11 cellular contexts compared by ENCODE assay signal in the genomic region with DNA sequence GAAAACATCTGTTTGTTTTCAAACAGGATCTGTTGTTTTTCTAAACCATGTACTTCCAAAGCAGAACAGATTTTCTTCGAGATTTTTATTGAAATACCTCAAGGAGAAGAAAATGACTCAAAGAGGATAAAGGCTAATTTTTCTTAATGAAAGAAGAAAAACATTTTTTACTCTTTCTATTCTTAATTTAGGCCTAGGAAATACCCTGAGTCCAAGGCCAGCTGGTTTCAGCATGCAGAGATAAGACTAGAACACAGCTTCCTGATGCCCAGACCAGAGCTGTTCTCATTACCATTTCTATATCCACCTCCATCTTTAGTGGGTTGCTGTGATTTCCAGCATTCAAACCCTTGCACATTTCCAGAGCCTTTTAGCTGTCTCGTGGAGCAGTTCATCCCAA. TPM values are rescaled to one million over a fixed set of nuclear protein-coding genes. Genes with fewer than 3 reads are reported as not detected.
DNase-seq lines count a peak whose midpoint lies in the region; ATAC-seq, FAIRE-seq and TF ChIP-seq lines count a peak whose summit lies in the region.
"Had no signal": no experiment of that assay in that cellular context is flagged by ENCODE, and none has a peak within 500 bp of the region (broad histone marks: within the 10 kb centered on the region; RNA-seq: fewer than 3 reads in every experiment).

No MANE protein-coding gene starts in this region.

- H3K4me1 Mint-ChIP-seq in activated CD4-positive, alpha-beta memory T cell treated with anti-CD3 and anti-CD28 coated beads, Interleukin-2, amount 10 ng/mL, durations not matched to agents 7 days and 5 days: peaks cover 21% of the 10 kb centered on the region

- peak; percentile 90 for FAIRE-seq in GM19239 (lab: Jason Lieb, UNC)

- H3K4me1 ChIP-seq in colonic mucosa: peaks cover 7% of the 10 kb centered on the region
- H3K4me1 ChIP-seq in smooth muscle cell (ENCODE audit: low read depth): peaks cover 24% of the 10 kb centered on the region
- H3K4me1 ChIP-seq in PC-9 (replicated peaks; ENCODE audit: insufficient read depth): peaks cover 77% of the 10 kb centered on the region

- H3K9me3 ChIP-seq in colonic mucosa (no peaks in the 10 kb centered on the region), smooth muscle cell (replicated peaks; ENCODE audit: low read depth) (no peaks in the 10 kb centered on the region), PC-9 (ENCODE audit: insufficient read depth, low read depth) (no peaks in the 10 kb centered on the region)

- no peaks in the 10 kb centered on the region for H3K36me3 Mint-ChIP-seq in activated CD4-positive, alpha-beta memory T cell treated with anti-CD3 and anti-CD28 coated beads, Interleukin-2, amount 10 ng/mL, durations not matched to agents 7 days and 5 days (ENCODE audit: low read depth)

- H3K4me3 ChIP-seq in colonic mucosa (no peak overlapping the region), smooth muscle cell (no peak overlapping the region), PC-9 (no peak overlapping the region)

- H3K4me3 Mint-ChIP-seq in activated CD4-positive, alpha-beta memory T cell treated with anti-CD3 and anti-CD28 coated beads, Interleukin-2, amount 10 ng/mL, durations not matched to agents 7 days and 5 days: no peak overlapping the region

- DNase-seq in GM19239 (ENCODE audit: insufficient read length, low spot score): no peak
- DNase-seq in colonic mucosa: no peak
- DNase-seq in smooth muscle cell (lab: John Stamatoyannopoulos, UW; ENCODE audit: unreplicated experiment): no peak
- no peak for DNase-seq in NCI-H524 treated with DMSO at 0.1 percent for 48 hours (lab: John Stamatoyannopoulos, UW)
- no peak for DNase-seq in KBM-7
- DNase-seq in PC-9: no peak
- no peak for DNase-seq in activated CD4-positive, alpha-beta memory T cell treated with anti-CD3 and anti-CD28 coated beads, Interleukin-2, amount 10 ng/mL, durations not matched to agents 7 days and 5 days
- DNase-seq: Calu3, occipital lobe had no signal

- POLR2A ChIA-PET in PC-9 (lab: Charles Lee; ENCODE audit: unreplicated experiment): no interaction called here
- POLR2A ChIA-PET in activated CD4-positive, alpha-beta memory T cell treated with anti-CD3 and anti-CD28 coated beads, Interleukin-2, amount 10 ng/mL, durations not matched to agents 7 days and 5 days (lab: Charles Lee): no interaction called here

- peak overlapping the region; percentile 84 for H3K27ac ChIP-seq in colonic mucosa
- peak overlapping the region; percentile 50 for H3K27ac ChIP-seq in smooth muscle cell (ENCODE audit: low read depth)
- no peak overlapping the region for H3K27ac ChIP-seq in PC-9
- H3K27ac ChIP-seq: HL-60 had no signal

- H3K9me3 Mint-ChIP-seq in activated CD4-positive, alpha-beta memory T cell treated with anti-CD3 and anti-CD28 coated beads, Interleukin-2, amount 10 ng/mL, durations not matched to agents 7 days and 5 days: no peaks in the 10 kb centered on the region

- peaks cover 21% of the 10 kb centered on the region for H3K27me3 Mint-ChIP-seq in activated CD4-positive, alpha-beta memory T cell treated with anti-CD3 and anti-CD28 coated beads, Interleukin-2, amount 10 ng/mL, durations not matched to agents 7 days and 5 days

- H3K9ac ChIP-seq in colonic mucosa (ENCODE audit: low read depth in 2 of 2, low read length in 2 of 2) (no peak overlapping the region), smooth muscle cell (ENCODE audit: low read depth) (no peak overlapping the region)

- no peaks in the 10 kb centered on the region for H3F3A ChIP-seq in smooth muscle cell (ENCODE audit: low read depth)
- peaks cover 28% of the 10 kb centered on the region; the same call in 1 of the 2 replicates for H3F3A ChIP-seq in PC-9 (ENCODE audit: insufficient read depth, low read depth)

- H4K20me1 ChIP-seq in smooth muscle cell (ENCODE audit: low read depth) (peaks cover 23% of the 10 kb centered on the region), PC-9 (ENCODE audit: insufficient read depth) (no peaks in the 10 kb centered on the region)

- TF ChIP-seq CTCF in colonic mucosa (IDR thresholded peaks at IDR 0.05): no peak
- TF ChIP-seq CTCF in smooth muscle cell (IDR thresholded peaks at IDR 0.05; ENCODE audit: borderline replicate concordance, insufficient read depth, poor library complexity, severe bottlenecking): no peak
- no peak for TF ChIP-seq CTCF in PC-9 (conservative IDR thresholded peaks at IDR 0.05)

- peak overlapping the region; percentile 37 for H3K4me2 ChIP-seq in smooth muscle cell
- H3K4me2 ChIP-seq in PC-9: no peak overlapping the region

- in situ Hi-C loops in KBM-7 (cut with MboI; ENCODE audit: low pct_unique_long_range_greater_than_20kb, low sequenced_read_pairs): no loop called here

- H3K36me3 ChIP-seq in colonic mucosa (no peaks in the 10 kb centered on the region), smooth muscle cell (ENCODE audit: low read depth) (no peaks in the 10 kb centered on the region), PC-9 (ENCODE audit: low read depth) (no peaks in the 10 kb centered on the region)

- CTCF ChIA-PET in PC-9 (lab: Charles Lee): no interaction called here
- CTCF ChIA-PET in activated CD4-positive, alpha-beta memory T cell treated with anti-CD3 and anti-CD28 coated beads, Interleukin-2, amount 10 ng/mL, durations not matched to agents 7 days and 5 days (lab: Charles Lee): no interaction called here

- peak; percentile 28 for ATAC-seq in HG03280 (IDR thresholded peaks at IDR 0.05; ENCODE audit: unreplicated experiment)

- H3K27me3 ChIP-seq in colonic mucosa (no peaks in the 10 kb centered on the region), smooth muscle cell (ENCODE audit: low read depth) (no peaks in the 10 kb centered on the region), PC-9 (ENCODE audit: insufficient read depth, low read depth) (no peaks in the 10 kb centered on the region)

- H3K9me2 ChIP-seq in PC-9 (ENCODE audit: insufficient read depth): no peaks in the 10 kb centered on the region

- WGBS in smooth muscle cell (ENCODE audit: low lambda C conversion rate): 50% methylated on average over 2 of the region's 2 CpGs

- BruUV-seq in PC-9 (replicated peaks; lab: Mats Ljungman, UMichigan): no TSS peak

- H3K27ac Mint-ChIP-seq in activated CD4-positive, alpha-beta memory T cell treated with anti-CD3 and anti-CD28 coated beads, Interleukin-2, amount 10 ng/mL, durations not matched to agents 7 days and 5 days: no peak overlapping the region

- H3K79me2 ChIP-seq in smooth muscle cell (ENCODE audit: low read depth): peaks cover 55% of the 10 kb centered on the region
- H3K79me2 ChIP-seq in PC-9 (ENCODE audit: low read depth): peaks cover 50% of the 10 kb centered on the region

- H2AFZ ChIP-seq in smooth muscle cell (ENCODE audit: low read depth) (no peak overlapping the region), PC-9 (no peak overlapping the region)

- intact Hi-C loops in colonic mucosa (cut with DNase I): no loop called here
- intact Hi-C loops in PC-9 (cut with micrococcal nuclease; ENCODE audit: unreplicated experiment): loop anchor here (10.0 kb wide), 1 partner anchor 880 kb away; no protein-coding TSS in a partner anchor

RNA-seq across cellular contexts. Expression of gene GAB1, which starts 18.3 kb away (rescaled TPM):
- total RNA-seq in colonic mucosa (10 to 100 TPM; 48.9 to 81.2 TPM), smooth muscle cell (17.5 and 22.5 TPM in 2 replicates), PC-9 (2021) (27.4 and 29.4 TPM in 2 replicates)
- 0.50 and 3.0 TPM in 2 replicates for polyA plus RNA-seq in smooth muscle cell
- under 1 TPM; 0.80 to 0.86 TPM for total RNA-seq in activated CD4-positive, alpha-beta memory T cell treated with anti-CD3 and anti-CD28 coated beads, Interleukin-2, amount 10 ng/mL, durations not matched to agents 7 days and 5 days
